ENCODE assay signal across 32 cellular contexts in genomic region chr13:44779085-44779484, GRCh38.
"Had no signal": no experiment of that assay in that cellular context is flagged by ENCODE, and none has a peak within 500 bp of the region (broad histone marks: within the 10 kb centered on the region; RNA-seq: fewer than 3 reads in every experiment).

No MANE protein-coding gene starts in this region.

- DNase-seq: activated CD4-positive, alpha-beta memory T cell treated with anti-CD3 and anti-CD28 coated beads for 36 hours; activated CD4-positive, alpha-beta T cell treated with anti-CD3 and anti-CD28 coated beads for 36 hours; activated CD4-positive, alpha-beta T cell treated with anti-CD3 and anti-CD28 coated beads, Interleukin-2, amount 10 ng/mL, durations not matched to agents 24 days and 14 days; activated CD4-positive, CD25-positive, alpha-beta regulatory T cell; activated CD4-positive, CD25-positive, alpha-beta regulatory T cell treated with anti-CD3 and anti-CD28 coated beads, Interleukin-2, amount 50 U/mL, for 72 hours; activated CD8-positive, alpha-beta memory T cell treated with anti-CD3 and anti-CD28 coated beads, Interleukin-2, amount 10 ng/mL, durations not matched to agents 7 days and 5 days; activated CD8-positive, alpha-beta memory T cell treated with anti-CD3 and anti-CD28 coated beads, Interleukin-2, amount 50 U/mL, for 4 hours; activated CD8-positive, alpha-beta T cell treated with anti-CD3 and anti-CD28 coated beads, Interleukin-2, amount 10 ng/mL, durations not matched to agents 7 days and 5 days; activated effector memory CD4-positive, alpha-beta T cell treated with anti-CD3 and anti-CD28 coated beads, Interleukin-2, amount 50 U/mL, for 16 hours; activated naive CD4-positive, alpha-beta T cell treated with anti-CD3 and anti-CD28 coated beads for 36 hours; activated naive CD8-positive, alpha-beta T cell treated with anti-CD3 and anti-CD28 coated beads, Interleukin-2, amount 10 ng/mL, durations not matched to agents 7 days and 5 days; activated T-cell treated with anti-CD3 and anti-CD28 coated beads, Interleukin-2, amount 50 U/mL, for 1 hour; activated T-cell treated with anti-CD3 and anti-CD28 coated beads, Interleukin-2, amount 50 U/mL, for 48 hours; amniotic stem cell; anterior cingulate cortex; brain microvascular endothelial cell; dorsolateral prefrontal cortex; effector memory CD4-positive, alpha-beta T cell; endodermal cell; foreskin fibroblast; head of caudate nucleus; T-helper 2 cell had no signal

- H3K27me3 ChIP-seq: brain microvascular endothelial cell had no signal

- H3K27ac Mint-ChIP-seq: activated CD4-positive, alpha-beta memory T cell treated with anti-CD3 and anti-CD28 coated beads for 36 hours; activated CD4-positive, alpha-beta T cell treated with anti-CD3 and anti-CD28 coated beads for 36 hours; activated CD4-positive, alpha-beta T cell treated with anti-CD3 and anti-CD28 coated beads, Interleukin-2, amount 10 ng/mL, durations not matched to agents 24 days and 14 days; activated CD8-positive, alpha-beta memory T cell treated with anti-CD3 and anti-CD28 coated beads, Interleukin-2, amount 10 ng/mL, durations not matched to agents 7 days and 5 days; activated CD8-positive, alpha-beta T cell treated with anti-CD3 and anti-CD28 coated beads, Interleukin-2, amount 10 ng/mL, durations not matched to agents 7 days and 5 days; activated naive CD4-positive, alpha-beta T cell treated with anti-CD3 and anti-CD28 coated beads for 36 hours; activated naive CD4-positive, alpha-beta T cell treated with anti-CD3 and anti-CD28 coated beads, Interleukin-2, amount 50 U/mL, for 72 hours; activated naive CD8-positive, alpha-beta T cell treated with anti-CD3 and anti-CD28 coated beads, Interleukin-2, amount 10 ng/mL, durations not matched to agents 7 days and 5 days; activated T-helper 1 cell treated with anti-CD3 and anti-CD28 coated beads, Interleukin-12 subunit alpha, Interleukin-12 subunit beta, Interleukin-2, Interleukin-4 antibody, amounts not matched to agents 30 ng/mL and 10 ng/mL and 1 ng/mL, durations not matched to agents 14 hours and 24 hours and 36 hours; activated T-helper 2 cell treated with anti-CD3 and anti-CD28 coated beads, Interferon-gamma antibody, Interleukin-2, Interleukin-4, amounts not matched to agents 10 μg/mL and 5 μg/mL and 100 μg/mL, durations not matched to agents 14 hours and 24 hours and 36 hours; dendritic cell treated with granulocyte-macrophage colony-stimulating factor and Interleukin-4, amounts not matched to agents 40 ng/mL and 50 ng/mL, for 4 days; endodermal cell had no signal

- H3K9me3 Mint-ChIP-seq: activated CD4-positive, alpha-beta memory T cell treated with anti-CD3 and anti-CD28 coated beads for 36 hours; activated naive CD4-positive, alpha-beta T cell treated with anti-CD3 and anti-CD28 coated beads for 36 hours; activated naive CD8-positive, alpha-beta T cell treated with anti-CD3 and anti-CD28 coated beads, Interleukin-2, amount 10 ng/mL, durations not matched to agents 7 days and 5 days; activated T-helper 1 cell treated with anti-CD3 and anti-CD28 coated beads, Interleukin-12 subunit alpha, Interleukin-12 subunit beta, Interleukin-2, Interleukin-4 antibody, amounts not matched to agents 30 ng/mL and 10 ng/mL and 1 ng/mL, durations not matched to agents 14 hours and 24 hours and 36 hours; activated T-helper 2 cell treated with anti-CD3 and anti-CD28 coated beads, Interferon-gamma antibody, Interleukin-2, Interleukin-4, amounts not matched to agents 10 μg/mL and 5 μg/mL and 100 μg/mL, durations not matched to agents 14 hours and 24 hours and 36 hours; central memory CD8-positive, alpha-beta T cell; dendritic cell treated with granulocyte-macrophage colony-stimulating factor and Interleukin-4, amounts not matched to agents 40 ng/mL and 50 ng/mL, for 4 days; endodermal cell had no signal

- H3K4me3 ChIP-seq: coronary artery, dorsolateral prefrontal cortex had no signal

- H3K4me1 Mint-ChIP-seq: activated CD4-positive, alpha-beta T cell treated with anti-CD3 and anti-CD28 coated beads for 36 hours; activated CD4-positive, alpha-beta T cell treated with anti-CD3 and anti-CD28 coated beads, Interleukin-2, amount 10 ng/mL, durations not matched to agents 24 days and 14 days; activated CD8-positive, alpha-beta memory T cell treated with anti-CD3 and anti-CD28 coated beads, Interleukin-2, amount 10 ng/mL, durations not matched to agents 7 days and 5 days; activated naive CD8-positive, alpha-beta T cell treated with anti-CD3 and anti-CD28 coated beads, Interleukin-2, amount 10 ng/mL, durations not matched to agents 7 days and 5 days; central memory CD8-positive, alpha-beta T cell; endodermal cell had no signal

- ATAC-seq: activated CD4-positive, alpha-beta T cell treated with anti-CD3 and anti-CD28 coated beads for 36 hours; activated CD8-positive, alpha-beta memory T cell treated with anti-CD3 and anti-CD28 coated beads, Interleukin-2, amount 10 ng/mL, durations not matched to agents 7 days and 5 days; activated CD8-positive, alpha-beta T cell treated with anti-CD3 and anti-CD28 coated beads, Interleukin-2, amount 10 ng/mL, durations not matched to agents 7 days and 5 days; activated naive CD4-positive, alpha-beta T cell treated with anti-CD3 and anti-CD28 coated beads, Interleukin-2, amount 50 U/mL, for 72 hours; esophagus mucosa had no signal

- H3K27me3 Mint-ChIP-seq: activated naive CD8-positive, alpha-beta T cell treated with anti-CD3 and anti-CD28 coated beads, Interleukin-2, amount 10 ng/mL, durations not matched to agents 7 days and 5 days had no signal

- H3K36me3 ChIP-seq: brain microvascular endothelial cell had no signal

- H3K36me3 Mint-ChIP-seq: activated CD4-positive, alpha-beta memory T cell treated with anti-CD3 and anti-CD28 coated beads for 36 hours; activated CD8-positive, alpha-beta memory T cell treated with anti-CD3 and anti-CD28 coated beads, Interleukin-2, amount 10 ng/mL, durations not matched to agents 7 days and 5 days; activated naive CD4-positive, alpha-beta T cell treated with anti-CD3 and anti-CD28 coated beads, Interleukin-2, amount 50 U/mL, for 72 hours; activated naive CD8-positive, alpha-beta T cell treated with anti-CD3 and anti-CD28 coated beads, Interleukin-2, amount 10 ng/mL, durations not matched to agents 7 days and 5 days had no signal

- H3K27ac ChIP-seq: brain microvascular endothelial cell, coronary artery, dorsolateral prefrontal cortex had no signal

- FAIRE-seq: astrocyte, bronchial epithelial cell, frontal cortex had no signal

- H3K4me3 Mint-ChIP-seq: activated CD4-positive, alpha-beta memory T cell treated with anti-CD3 and anti-CD28 coated beads for 36 hours; activated CD4-positive, alpha-beta T cell treated with anti-CD3 and anti-CD28 coated beads for 36 hours; activated CD4-positive, alpha-beta T cell treated with anti-CD3 and anti-CD28 coated beads, Interleukin-2, amount 10 ng/mL, durations not matched to agents 24 days and 14 days; activated CD8-positive, alpha-beta memory T cell treated with anti-CD3 and anti-CD28 coated beads, Interleukin-2, amount 10 ng/mL, durations not matched to agents 7 days and 5 days; activated CD8-positive, alpha-beta T cell treated with anti-CD3 and anti-CD28 coated beads, Interleukin-2, amount 10 ng/mL, durations not matched to agents 7 days and 5 days; activated naive CD4-positive, alpha-beta T cell treated with anti-CD3 and anti-CD28 coated beads for 36 hours; activated naive CD8-positive, alpha-beta T cell treated with anti-CD3 and anti-CD28 coated beads, Interleukin-2, amount 10 ng/mL, durations not matched to agents 7 days and 5 days; activated T-helper 1 cell treated with anti-CD3 and anti-CD28 coated beads, Interleukin-12 subunit alpha, Interleukin-12 subunit beta, Interleukin-2, Interleukin-4 antibody, amounts not matched to agents 30 ng/mL and 10 ng/mL and 1 ng/mL, durations not matched to agents 14 hours and 24 hours and 36 hours; central memory CD8-positive, alpha-beta T cell; dendritic cell treated with granulocyte-macrophage colony-stimulating factor and Interleukin-4, amounts not matched to agents 40 ng/mL and 50 ng/mL, for 4 days; endodermal cell had no signal
